20 cellular contexts compared by ENCODE assay signal in the genomic region with DNA sequence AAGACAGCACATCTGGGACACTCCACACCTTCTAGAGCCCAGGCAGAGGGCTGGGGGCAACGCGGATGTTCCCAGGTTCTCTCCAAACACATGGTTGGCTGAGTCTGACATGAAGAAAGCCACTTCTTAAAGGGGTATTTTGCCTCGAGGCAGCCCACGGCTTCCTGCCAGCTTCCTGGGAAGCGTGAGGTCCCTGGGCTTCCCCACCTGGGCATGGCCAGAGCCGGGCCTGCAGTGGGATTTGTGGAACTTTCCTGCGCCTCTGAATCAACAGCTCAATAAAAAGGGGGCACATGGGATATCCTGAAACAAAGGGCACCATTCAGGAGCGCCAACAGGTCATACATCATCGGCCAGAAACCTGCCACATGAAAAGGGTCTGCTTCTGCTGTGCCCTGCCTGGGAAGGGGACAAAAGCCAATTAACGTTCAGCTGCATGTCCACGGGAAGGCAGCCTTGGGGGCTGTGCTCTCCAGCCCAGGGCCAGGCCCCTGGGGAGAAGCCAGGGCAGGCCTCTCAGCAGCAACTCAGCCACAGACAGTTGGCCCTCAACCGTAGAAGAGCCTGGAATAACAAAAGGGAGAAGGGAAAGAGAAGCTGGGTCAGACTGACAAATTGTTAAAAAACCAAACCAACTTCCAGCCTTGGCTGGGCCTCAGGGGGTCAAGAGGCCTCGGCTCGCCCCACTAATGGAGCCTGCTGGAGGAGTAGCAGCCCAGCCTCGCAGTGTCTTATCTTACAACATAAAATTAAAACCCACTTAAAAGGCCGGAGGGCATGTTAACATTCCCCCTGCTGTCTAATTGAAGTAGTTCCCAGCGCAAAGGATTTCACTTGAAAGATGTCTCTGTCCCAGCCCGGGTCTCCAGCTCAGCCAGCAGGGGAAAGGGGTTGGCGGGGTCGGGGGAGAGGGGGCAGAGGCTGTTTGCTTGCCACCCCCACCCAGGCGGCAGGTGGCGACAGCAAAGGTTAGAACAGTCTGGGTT. TPM values are rescaled to one million over a fixed set of nuclear protein-coding genes. Genes with fewer than 3 reads are reported as not detected.
A peak's percentile ranks its signal among the peaks of the same experiment; 100 is the strongest.
DNase-seq lines count a peak whose midpoint lies in the region; ATAC-seq, FAIRE-seq and TF ChIP-seq lines count a peak whose summit lies in the region.
"Had no signal": no experiment of that assay in that cellular context is flagged by ENCODE, and none has a peak within 500 bp of the region (broad histone marks: within the 10 kb centered on the region; RNA-seq: fewer than 3 reads in every experiment).

No MANE protein-coding gene starts in this region.

- peak; percentile 89 for DNase-seq in ELF-1 (ENCODE audit: low read depth, low spot score)
- peak; percentile 41 for DNase-seq in NCI-H2227 treated with DMSO at 0.1 percent for 48 hours (lab: John Stamatoyannopoulos, UW)
- peak in 1 of 2 donors; percentile 58 for DNase-seq in fibroblast of lung (ENCODE audit: low read depth in 2 of 2)
- no peak for DNase-seq in trophoblast cell
- no peak for DNase-seq in Karpas-422
- no peak for DNase-seq in stimulated activated naive CD8-positive, alpha-beta T cell treated with anti-CD3 and anti-CD28 coated beads, Interleukin-15, Interleukin-2, amounts not matched to agents 100 U/mL and 50 U/mL, for 24 hours
- no peak for DNase-seq in H54 (ENCODE audit: insufficient read length, low spot score)
- no peak for DNase-seq in stimulated activated CD4-positive, alpha-beta T cell treated with anti-CD3 and anti-CD28 coated beads, Interleukin-1b, Interleukin-23, amount 100 ng/mL, for 48 hours
- DNase-seq: activated CD4-positive, alpha-beta T cell treated with anti-CD3 and anti-CD28 coated beads for 36 hours; CD4-positive, alpha-beta memory T cell; effector CD8-positive, alpha-beta T cell; KG1; NCI-H2029; OCI-M1; T-helper 17 cell had no signal

- peak overlapping the region; percentile 40 for H4K91ac ChIP-seq in trophoblast cell (ENCODE audit: low read depth, low read length)

- H2BK120ac ChIP-seq in trophoblast cell (ENCODE audit: insufficient read depth, low read length, poor library complexity) = no peak overlapping the region

- no peak overlapping the region for H3K23ac ChIP-seq in trophoblast cell (ENCODE audit: low read length)

- H3K27me3 ChIP-seq in fibroblast of lung (ENCODE audit: control insufficient read depth, insufficient read depth, low read length) (no peaks in the 10 kb centered on the region), trophoblast cell (ENCODE audit: insufficient read depth, low read length) (no peaks in the 10 kb centered on the region), Karpas-422 (ENCODE audit: low read length) (no peaks in the 10 kb centered on the region)
- H3K27me3 ChIP-seq: ascending aorta, gastroesophageal sphincter had no signal

- H3K18ac ChIP-seq in trophoblast cell (ENCODE audit: low read length) = no peak overlapping the region

- ATAC-seq in stimulated activated naive CD8-positive, alpha-beta T cell treated with anti-CD3 and anti-CD28 coated beads, Interleukin-15, Interleukin-2, amounts not matched to agents 100 U/mL and 50 U/mL, for 24 hours = no peak
- ATAC-seq: activated CD4-positive, alpha-beta T cell treated with anti-CD3 and anti-CD28 coated beads for 36 hours; gastroesophageal sphincter; T-helper 17 cell had no signal

- H3K4me2 ChIP-seq in fibroblast of lung (ENCODE audit: extremely low read depth, insufficient read depth, low read length) (no peak overlapping the region), trophoblast cell (ENCODE audit: low read length) (no peak overlapping the region), Karpas-422 (ENCODE audit: low read depth, low read length, poor library complexity, severe bottlenecking) (no peak overlapping the region)

- H2AFZ ChIP-seq in fibroblast of lung (ENCODE audit: low read length) (no peak overlapping the region), trophoblast cell (ENCODE audit: insufficient read depth, low read length, poor library complexity) (no peak overlapping the region), Karpas-422 (ENCODE audit: low read length) (no peak overlapping the region)

- H3K79me1 ChIP-seq in trophoblast cell (ENCODE audit: low read length) = peaks cover 5% of the 10 kb centered on the region

- H4K12ac ChIP-seq in trophoblast cell (ENCODE audit: low read depth, low read length) = no peak overlapping the region

- H3K4me1 ChIP-seq in fibroblast of lung (ENCODE audit: control insufficient read depth, extremely low read depth, insufficient read depth, low read length) = peaks cover 32% of the 10 kb centered on the region
- peaks cover 16 to 18% of the 10 kb centered on the region in 2 experiments for H3K4me1 ChIP-seq in trophoblast cell (ENCODE audit: control insufficient read depth in 1 of 2, insufficient read depth in 2 of 2, low read length in 2 of 2)
- no peaks in the 10 kb centered on the region for H3K4me1 ChIP-seq in Karpas-422 (ENCODE audit: low read length)
- H3K4me1 ChIP-seq: ascending aorta had no signal

- H3K79me2 ChIP-seq in fibroblast of lung (ENCODE audit: control insufficient read depth, insufficient read depth, low read length) = no peaks in the 10 kb centered on the region
- H3K79me2 ChIP-seq in trophoblast cell (ENCODE audit: control insufficient read depth, insufficient read depth, low read length, poor library complexity) = no peaks in the 10 kb centered on the region
- H3K79me2 ChIP-seq in Karpas-422 (ENCODE audit: low read length) = no peaks in the 10 kb centered on the region

- H3K9ac ChIP-seq in fibroblast of lung (ENCODE audit: insufficient read depth, low read length) (no peak overlapping the region), trophoblast cell (ENCODE audit: low read length) (no peak overlapping the region), Karpas-422 (ENCODE audit: low read length) (no peak overlapping the region)

- H3K14ac ChIP-seq in trophoblast cell (ENCODE audit: low read length) = no peak overlapping the region

- no peaks in the 10 kb centered on the region for H3K9me3 ChIP-seq in fibroblast of lung (ENCODE audit: control insufficient read depth, insufficient read depth, low read depth, low read length)
- peaks cover 7% of the 10 kb centered on the region for H3K9me3 ChIP-seq in trophoblast cell (ENCODE audit: insufficient read depth, low read depth, low read length)
- H3K9me3 ChIP-seq in Karpas-422 (ENCODE audit: low read length) = no peaks in the 10 kb centered on the region
- H3K9me3 ChIP-seq: ascending aorta, gastroesophageal sphincter, suprapubic skin had no signal

- no peak for FAIRE-seq in H54 (lab: Jason Lieb, UNC)

- no CpG with 5 or more reads among the region's 22 CpGs for WGBS in trophoblast cell (ENCODE audit: extremely low coverage, insufficient coverage, insufficient read length)

- no peak overlapping the region for H2BK12ac ChIP-seq in trophoblast cell (ENCODE audit: low read length)

- TF ChIP-seq POLR2A in H54 (IDR thresholded peaks at IDR 0.05; ENCODE audit: low read depth, low read length) = no peak

- H3K36me3 ChIP-seq in fibroblast of lung (ENCODE audit: control insufficient read depth, insufficient read depth, low read length) (peaks cover 11% of the 10 kb centered on the region), trophoblast cell (ENCODE audit: control insufficient read depth in 1 of 2, insufficient read depth in 2 of 2, low read length in 2 of 2) (no peaks in the 10 kb centered on the region), Karpas-422 (ENCODE audit: insufficient read depth, low read length) (no peaks in the 10 kb centered on the region)
- H3K36me3 ChIP-seq: ascending aorta, gastroesophageal sphincter, suprapubic skin had no signal

- H2AK5ac ChIP-seq in trophoblast cell (ENCODE audit: low read length) = peak overlapping the region; percentile 58

- no peaks in the 10 kb centered on the region for H4K20me1 ChIP-seq in fibroblast of lung (ENCODE audit: control insufficient read depth, extremely low read depth, insufficient read depth, low read length)
- no peaks in the 10 kb centered on the region for H4K20me1 ChIP-seq in Karpas-422 (ENCODE audit: insufficient read depth, low read depth, low read length)

- H3K4ac ChIP-seq in trophoblast cell (ENCODE audit: low read depth, low read length) = no peak overlapping the region

- TF ChIP-seq CTCF in fibroblast of lung (conservative IDR thresholded peaks at IDR 0.05 in 1 of 2, IDR thresholded peaks at IDR 0.05 in 1 of 2; ENCODE audit: low read depth in 1 of 2, low read length in 2 of 2) = peak; percentile 13 to 20

- no peak overlapping the region for H2BK5ac ChIP-seq in trophoblast cell (ENCODE audit: low read depth, low read length, poor library complexity)

- H4K8ac ChIP-seq in trophoblast cell (ENCODE audit: low read depth, low read length) = no peak overlapping the region

- H3K4me3 ChIP-seq in fibroblast of lung (replicated peaks in 1 of 4; ENCODE audit: control extremely low read depth in 1 of 4, insufficient read depth in 1 of 4, low read depth in 3 of 4, low read length in 4 of 4) (no peak overlapping the region), trophoblast cell (ENCODE audit: low read depth, low read length) (no peak overlapping the region), Karpas-422 (ENCODE audit: low read length) (no peak overlapping the region)
- H3K4me3 ChIP-seq: ascending aorta, gastroesophageal sphincter, suprapubic skin had no signal

- peak overlapping the region; percentile 13 for H3K27ac ChIP-seq in fibroblast of lung (ENCODE audit: insufficient read depth, low read length)
- H3K27ac ChIP-seq in trophoblast cell (ENCODE audit: low read depth, low read length) = no peak overlapping the region
- no peak overlapping the region for H3K27ac ChIP-seq in Karpas-422 (ENCODE audit: low read length)
- H3K27ac ChIP-seq: ascending aorta, gastroesophageal sphincter, suprapubic skin had no signal

- no peaks in the 10 kb centered on the region for H3K9me2 ChIP-seq in Karpas-422 (replicated peaks; ENCODE audit: insufficient read depth, low read length)

RNA-seq across cellular contexts. Expression of gene TBX4, which starts 34.2 kb away (rescaled TPM):
- total RNA-seq in fibroblast of lung = 35.2 and 44.1 TPM in 2 replicates
- 84.3 and 93.9 TPM in 2 replicates for polyA plus RNA-seq in fibroblast of lung
- polyA plus RNA-seq in fibroblast of lung (2012) = 55.1 and 85.4 TPM in 2 replicates
- 133 and 151 TPM in 2 replicates for polyA minus RNA-seq in fibroblast of lung (ENCODE audit: low replicate concordance)
- 0.93 and 0.97 TPM in 2 replicates for polyA plus RNA-seq in trophoblast cell (2013)
- total RNA-seq in Karpas-422 (2014; rRNA removed; shearing (Covaris generic); ENCODE audit: low replicate concordance) = not detected in 2 replicates
- total RNA-seq: activated CD4-positive, alpha-beta T cell treated with anti-CD3 and anti-CD28 coated beads for 36 hours; ascending aorta; CD4-positive, alpha-beta memory T cell; kidney epithelial cell; T-helper 17 cell had no signal
- polyA plus RNA-seq: CD4-positive, alpha-beta memory T cell; neural cell had no signal

Comparison
In these comparisons a context has a peak if more than half of its experiments do, and no peak if none do; other contexts are left out.
1. DNase-seq: peak in ELF-1 (single experiment) and NCI-H2227 treated with DMSO at 0.1 percent for 48 hours (single experiment); none in trophoblast cell (0 of 2), Karpas-422 (single experiment), stimulated activated naive CD8-positive, alpha-beta T cell treated with anti-CD3 and anti-CD28 coated beads, Interleukin-15, Interleukin-2, amounts not matched to agents 100 U/mL and 50 U/mL, for 24 hours (single experiment), H54 (single experiment) and stimulated activated CD4-positive, alpha-beta T cell treated with anti-CD3 and anti-CD28 coated beads, Interleukin-1b, Interleukin-23, amount 100 ng/mL, for 48 hours (single experiment).
2. RNA of gene TBX4, which starts 34.2 kb away (total RNA-seq): 35.2 to 44.1 TPM in fibroblast of lung; not detected in Karpas-422; every median in the first group is over 10 times any median in the second.